8 cellular contexts compared by ENCODE assay signal in the genomic region with DNA sequence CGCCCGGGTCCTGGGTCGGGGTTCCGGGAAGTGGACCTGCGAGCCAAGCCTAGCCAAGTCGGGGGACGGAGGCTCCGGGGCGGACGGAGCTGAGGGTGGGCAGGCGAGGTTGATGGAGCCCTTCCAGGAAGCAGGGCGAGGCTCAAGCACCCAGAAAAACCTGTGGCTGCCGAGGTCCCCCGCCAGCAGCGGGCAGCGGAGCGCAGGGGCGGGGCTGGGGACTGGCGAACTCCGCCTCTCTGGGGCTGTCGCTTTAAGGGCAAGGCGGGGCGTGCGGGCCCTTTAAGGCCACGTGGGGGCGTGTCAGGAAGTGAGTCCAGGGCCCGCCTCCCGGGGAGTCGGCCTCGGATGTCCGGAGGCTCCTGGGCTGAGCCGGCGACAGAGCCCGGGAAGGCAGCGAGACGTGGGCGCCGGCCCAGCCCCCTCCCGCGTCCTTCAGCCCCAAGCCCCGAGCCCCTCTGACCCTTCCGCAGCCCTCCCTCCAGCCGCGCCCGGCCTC. TPM values are rescaled to one million over a fixed set of nuclear protein-coding genes. Genes with fewer than 3 reads are reported as not detected.
DNase-seq lines count a peak whose midpoint lies in the region; ATAC-seq and TF ChIP-seq lines count a peak whose summit lies in the region.

A gene (plus strand): TSS at position 344 of the 499 bp plus-strand sequence. CDS start 653 bp downstream, outside the sequence.

- intact Hi-C loops in Right ventricle myocardium inferior (cut with DNase I): loop anchor here (2.0 kb wide), 1 partner anchor 38 kb away; no protein-coding TSS in a partner anchor
- intact Hi-C loops in transverse colon (cut with DNase I; ENCODE audit: low total_unique reads): no loop called here

- H3K36me3 ChIP-seq in SU-DHL-6 (ENCODE audit: low read length) (no peaks in the 10 kb centered on the region), trophoblast cell (ENCODE audit: control insufficient read depth in 1 of 2, insufficient read depth in 2 of 2, low read length in 2 of 2) (peaks cover 4 to 9% of the 10 kb centered on the region in 2 experiments), transverse colon (no peaks in the 10 kb centered on the region)

- H3K4me3 ChIP-seq in GM12864 (ENCODE audit: low read depth, low read length) (peak within 1 kb of the TSS; percentile 62), SU-DHL-6 (ENCODE audit: insufficient read depth, low read length, poor library complexity, severe bottlenecking) (peak within 1 kb of the TSS; percentile 96), trophoblast cell (ENCODE audit: low read depth, low read length) (peak within 1 kb of the TSS; percentile 83), transverse colon (peak within 1 kb of the TSS; percentile 62 to 77 (median 67))

- H3K9me2 ChIP-seq in SU-DHL-6 (replicated peaks; ENCODE audit: insufficient read depth, low read length): no peaks in the 10 kb centered on the region

- H3K4ac ChIP-seq in trophoblast cell (ENCODE audit: low read depth, low read length): peak within 1 kb of the TSS; percentile 23

- H4K91ac ChIP-seq in trophoblast cell (ENCODE audit: low read depth, low read length): peak within 1 kb of the TSS; percentile 84

- TF ChIP-seq POLR2A in transverse colon (IDR thresholded peaks at IDR 0.05): peak; percentile 90

- H4K20me1 ChIP-seq in SU-DHL-6 (ENCODE audit: low read depth, low read length): no peaks in the 10 kb centered on the region

- no CpG with 5 or more reads among the region's 45 CpGs for WGBS in trophoblast cell (ENCODE audit: extremely low coverage, insufficient coverage, insufficient read length)
- 0% methylated on average over 2 to 41 of the region's 45 CpGs for WGBS in transverse colon (ENCODE audit: low coverage in 1 of 2), 2 donors

- peak within 1 kb of the TSS; percentile 15 for H2BK12ac ChIP-seq in trophoblast cell (ENCODE audit: low read length)

- peak within 1 kb of the TSS; percentile 64 for H4K8ac ChIP-seq in trophoblast cell (ENCODE audit: low read depth, low read length)

- peak within 1 kb of the TSS; percentile 54 for H3K14ac ChIP-seq in trophoblast cell (ENCODE audit: low read length)

- in situ Hi-C loops in transverse colon (cut with MboI; ENCODE audit: low pct_ligation_motif_present in 1 of 4, low pct_unique_long_range_greater_than_20kb in 1 of 4, low sequenced_read_pairs in 3 of 4): no loop called here

- ATAC-seq in HG02623 (IDR thresholded peaks at IDR 0.05; ENCODE audit: unreplicated experiment) (peak; percentile 94), Right ventricle myocardium inferior (peak; percentile 97)

- H3K27me3 ChIP-seq in SU-DHL-6 (ENCODE audit: low read length): no peaks in the 10 kb centered on the region
- peaks cover 7% of the 10 kb centered on the region for H3K27me3 ChIP-seq in trophoblast cell (ENCODE audit: insufficient read depth, low read length)
- no peaks in the 10 kb centered on the region for H3K27me3 ChIP-seq in transverse colon

- H3K27ac ChIP-seq in SU-DHL-6 (ENCODE audit: low read depth, low read length) (no peak within 1 kb of the TSS), trophoblast cell (ENCODE audit: low read depth, low read length) (peak within 1 kb of the TSS; percentile 0), transverse colon (peak within 1 kb of the TSS; percentile 94 to 97 (median 94))

- peak within 1 kb of the TSS; percentile 2 for H2BK120ac ChIP-seq in trophoblast cell (ENCODE audit: insufficient read depth, low read length, poor library complexity)

- H3K9me3 ChIP-seq in SU-DHL-6 (ENCODE audit: insufficient read depth, low read length) (no peaks in the 10 kb centered on the region), trophoblast cell (ENCODE audit: insufficient read depth, low read depth, low read length) (no peaks in the 10 kb centered on the region), transverse colon (no peaks in the 10 kb centered on the region)

- peak within 1 kb of the TSS; percentile 80 for H2AK5ac ChIP-seq in trophoblast cell (ENCODE audit: low read length)

- H4K12ac ChIP-seq in trophoblast cell (ENCODE audit: low read depth, low read length): peak within 1 kb of the TSS; percentile 27

- DNase-seq in GM12864 (ENCODE audit: low read depth) (peak; percentile 77), NCI-H1105 (lab: John Stamatoyannopoulos, UW) (peak; percentile 96), Right ventricle myocardium inferior (ENCODE audit: missing footprints) (peak; percentile 99), trophoblast cell (peak; percentile 95 to 96), transverse colon (peak; percentile 99)
- peak; percentile 95 for DNase-seq in activated naive CD8-positive, alpha-beta T cell treated with anti-CD3 and anti-CD28 coated beads, Interleukin-2, amount 50 U/mL, for 16 hours (ENCODE audit: low read depth, low spot score)

- TF ChIP-seq EP300 in transverse colon (IDR thresholded peaks at IDR 0.05; ENCODE audit: low read depth): no peak

- peaks cover 12% of the 10 kb centered on the region for H3K79me1 ChIP-seq in trophoblast cell (ENCODE audit: low read length)

- H3K79me2 ChIP-seq in SU-DHL-6 (ENCODE audit: insufficient read depth, low read length) (peaks cover 5% of the 10 kb centered on the region; the same call in 1 of the 2 replicates), trophoblast cell (ENCODE audit: control insufficient read depth, insufficient read depth, low read length, poor library complexity) (peaks cover 14% of the 10 kb centered on the region)

- H3K23ac ChIP-seq in trophoblast cell (ENCODE audit: low read length): no peak within 1 kb of the TSS

- TF ChIP-seq CTCF in GM12864 (IDR thresholded peaks at IDR 0.05; ENCODE audit: low read depth, low read length, missing control alignments) (peak; percentile 22), SU-DHL-6 (IDR thresholded peaks at IDR 0.05; ENCODE audit: insufficient read depth, low read length, poor library complexity, severe bottlenecking) (no peak), transverse colon (IDR thresholded peaks at IDR 0.05) (peak in 3 of 5 experiments; percentile 5 to 22 (median 19))

- H3K18ac ChIP-seq in trophoblast cell (ENCODE audit: low read length): peak within 1 kb of the TSS; percentile 63

- H3K9ac ChIP-seq in SU-DHL-6 (ENCODE audit: low read length) (peak within 1 kb of the TSS; percentile 80), trophoblast cell (ENCODE audit: low read length) (peak within 1 kb of the TSS; percentile 13)

- H3K4me2 ChIP-seq in SU-DHL-6 (ENCODE audit: low read depth, low read length, poor library complexity, severe bottlenecking) (peak within 1 kb of the TSS; percentile 99), trophoblast cell (ENCODE audit: low read length) (peak within 1 kb of the TSS; percentile 99)

- H2BK5ac ChIP-seq in trophoblast cell (ENCODE audit: low read depth, low read length, poor library complexity): peak within 1 kb of the TSS; percentile 2

- peak within 1 kb of the TSS; percentile 99 for H2AFZ ChIP-seq in SU-DHL-6 (ENCODE audit: low read depth, low read length, severe bottlenecking)
- peak within 1 kb of the TSS; percentile 93 for H2AFZ ChIP-seq in trophoblast cell (ENCODE audit: insufficient read depth, low read length, poor library complexity)

- no peaks in the 10 kb centered on the region for H3F3A ChIP-seq in SU-DHL-6 (ENCODE audit: insufficient read depth)

- peaks cover 16 to 21% of the 10 kb centered on the region in 2 experiments for H3K4me1 ChIP-seq in trophoblast cell (ENCODE audit: control insufficient read depth in 1 of 2, insufficient read depth in 2 of 2, low read length in 2 of 2)
- H3K4me1 ChIP-seq in transverse colon: peaks cover 22 to 53% (median 45%) of the 10 kb centered on the region in 4 donors

RNA-seq across cellular contexts. Expression of the gene that starts here (rescaled TPM):
- total RNA-seq in Right ventricle myocardium inferior (6.0 TPM), transverse colon (10 to 100 TPM; 28.8 to 62.3 (median 44.4) TPM)
- polyA plus RNA-seq in trophoblast cell (2013): 11.4 and 11.5 TPM in 2 replicates
